2 cellular contexts compared by ENCODE assay signal in genomic region chr1:198639581-198640235, GRCh38.
TF ChIP-seq lines count a peak whose summit lies in the region.

No MANE protein-coding gene starts in this region.

TF ChIP-seq in liver, 16 proteins besides CTCF, POLR2A, EP300 and RAD21 (continued from another document):
- TF ChIP-seq MAX (IDR thresholded peaks at IDR 0.05) (no peak), RXRA (IDR thresholded peaks at IDR 0.05) (no peak), NR2F2 (IDR thresholded peaks at IDR 0.05) (no peak), HNF4G (IDR thresholded peaks at IDR 0.05) (no peak), ATF3 (IDR thresholded peaks at IDR 0.05) (no peak), FOXA2 (IDR thresholded peaks at IDR 0.05) (no peak), FOXA1 (IDR thresholded peaks at IDR 0.05) (no peak), TAF1 (conservative IDR thresholded peaks at IDR 0.05) (no peak), REST (IDR thresholded peaks at IDR 0.05) (no peak), EGR1 (IDR thresholded peaks at IDR 0.05; ENCODE audit: low read depth in 2 of 2) (no peak), GABPA (IDR thresholded peaks at IDR 0.05 in 1 of 2, conservative IDR thresholded peaks at IDR 0.05 in 1 of 2) (no peak), YY1 (IDR thresholded peaks at IDR 0.05) (no peak)
- TF ChIP-seq, protein P1, sequence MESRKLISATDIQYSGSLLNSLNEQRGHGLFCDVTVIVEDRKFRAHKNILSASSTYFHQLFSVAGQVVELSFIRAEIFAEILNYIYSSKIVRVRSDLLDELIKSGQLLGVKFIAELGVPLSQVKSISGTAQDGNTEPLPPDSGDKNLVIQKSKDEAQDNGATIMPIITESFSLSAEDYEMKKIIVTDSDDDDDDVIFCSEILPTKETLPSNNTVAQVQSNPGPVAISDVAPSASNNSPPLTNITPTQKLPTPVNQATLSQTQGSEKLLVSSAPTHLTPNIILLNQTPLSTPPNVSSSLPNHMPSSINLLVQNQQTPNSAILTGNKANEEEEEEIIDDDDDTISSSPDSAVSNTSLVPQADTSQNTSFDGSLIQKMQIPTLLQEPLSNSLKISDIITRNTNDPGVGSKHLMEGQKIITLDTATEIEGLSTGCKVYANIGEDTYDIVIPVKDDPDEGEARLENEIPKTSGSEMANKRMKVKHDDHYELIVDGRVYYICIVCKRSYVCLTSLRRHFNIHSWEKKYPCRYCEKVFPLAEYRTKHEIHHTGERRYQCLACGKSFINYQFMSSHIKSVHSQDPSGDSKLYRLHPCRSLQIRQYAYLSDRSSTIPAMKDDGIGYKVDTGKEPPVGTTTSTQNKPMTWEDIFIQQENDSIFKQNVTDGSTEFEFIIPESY (IDR thresholded peaks at IDR 0.05): no peak

TF ChIP-seq in HepG2, 621 proteins besides CTCF, POLR2A, EP300 and RAD21 (continued from another document):
- TF ChIP-seq ZBED4 (CRISPR knock-in tag; IDR thresholded peaks at IDR 0.05; ENCODE audit: borderline replicate concordance): no peak
- TF ChIP-seq DRAP1 (CRISPR knock-in tag; IDR thresholded peaks at IDR 0.05): no peak
- TF ChIP-seq AGO2 (optimal IDR thresholded peaks at IDR 0.05; ENCODE audit: low read depth, low read length): no peak
- no peak for TF ChIP-seq REXO4 (CRISPR knock-in tag; IDR thresholded peaks at IDR 0.05; ENCODE audit: borderline replicate concordance)
- no peak for TF ChIP-seq ZNF557 (CRISPR knock-in tag; IDR thresholded peaks at IDR 0.05)
- TF ChIP-seq ETV5 (CRISPR knock-in tag; IDR thresholded peaks at IDR 0.05; ENCODE audit: borderline replicate concordance): no peak
- TF ChIP-seq, protein P2, sequence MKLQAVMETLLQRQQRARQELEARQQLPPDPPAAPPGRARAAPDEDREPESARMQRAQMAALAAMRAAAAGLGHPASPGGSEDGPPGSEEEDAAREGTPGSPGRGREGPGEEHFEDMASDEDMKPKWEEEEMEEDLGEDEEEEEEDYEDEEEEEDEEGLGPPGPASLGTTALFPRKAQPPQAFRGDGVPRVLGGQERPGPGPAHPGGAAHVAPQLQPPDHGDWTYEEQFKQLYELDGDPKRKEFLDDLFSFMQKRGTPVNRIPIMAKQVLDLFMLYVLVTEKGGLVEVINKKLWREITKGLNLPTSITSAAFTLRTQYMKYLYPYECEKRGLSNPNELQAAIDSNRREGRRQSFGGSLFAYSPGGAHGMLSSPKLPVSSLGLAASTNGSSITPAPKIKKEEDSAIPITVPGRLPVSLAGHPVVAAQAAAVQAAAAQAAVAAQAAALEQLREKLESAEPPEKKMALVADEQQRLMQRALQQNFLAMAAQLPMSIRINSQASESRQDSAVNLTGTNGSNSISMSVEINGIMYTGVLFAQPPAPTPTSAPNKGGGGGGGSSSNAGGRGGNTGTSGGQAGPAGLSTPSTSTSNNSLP (IDR thresholded peaks at IDR 0.05; ENCODE audit: low read depth, low read length): no peak
